ENCODE assay signal across 9 cellular contexts in genomic region chr15:69305204-69305931, GRCh38. TPM values are rescaled to one million over a fixed set of nuclear protein-coding genes. Genes with fewer than 3 reads are reported as not detected.
A peak's percentile ranks its signal among the peaks of the same experiment; 100 is the strongest.
DNase-seq lines count a peak whose midpoint lies in the region; ATAC-seq and TF ChIP-seq lines count a peak whose summit lies in the region.
"Had no signal": no experiment of that assay in that cellular context is flagged by ENCODE, and none has a peak within 500 bp of the region (broad histone marks: within the 10 kb centered on the region; RNA-seq: fewer than 3 reads in every experiment).

No MANE protein-coding gene starts in this region.

- peaks cover 22% of the 10 kb centered on the region for H3K4me1 ChIP-seq in lower lobe of right lung

- peak overlapping the region; percentile 33 for H3K27ac ChIP-seq in lower lobe of right lung

- intact Hi-C loops in lower lobe of right lung (cut with DNase I): no loop called here

- H3K27me3 ChIP-seq in lower lobe of right lung (ENCODE audit: low read depth): no peaks in the 10 kb centered on the region

- H3K4me3 ChIP-seq in cardiac fibroblast (replicated peaks in 1 of 2; ENCODE audit: low read depth in 2 of 2, low read length in 2 of 2) (no peak overlapping the region), lower lobe of right lung (no peak overlapping the region)

- TF ChIP-seq CTCF in cardiac fibroblast (IDR thresholded peaks at IDR 0.05; ENCODE audit: low read depth, low read length): no peak
- no peak for TF ChIP-seq CTCF in lower lobe of right lung (IDR thresholded peaks at IDR 0.05)

- peak; percentile 79 to 80 for ATAC-seq in lower lobe of right lung

- no peaks in the 10 kb centered on the region for H3K9me3 ChIP-seq in lower lobe of right lung

- no peaks in the 10 kb centered on the region for H3K36me3 ChIP-seq in lower lobe of right lung

- peak; percentile 90 for DNase-seq in AG08396 (ENCODE audit: low spot score)
- peak; percentile 36 for DNase-seq in LoVo (ENCODE audit: low spot score)
- DNase-seq in cardiac fibroblast (ENCODE audit: low read depth in 2 of 2): peak; percentile 94 to 97
- DNase-seq in lower lobe of right lung: peak; percentile 74
- no peak for DNase-seq in NCI-H1436 (lab: John Stamatoyannopoulos, UW)
- no peak for DNase-seq in NCI-H2171 (lab: John Stamatoyannopoulos, UW)
- no peak for DNase-seq in GF-D8 (lab: John Stamatoyannopoulos, UW)
- no peak for DNase-seq in stimulated activated CD4-positive, alpha-beta T cell treated with anti-CD3 and anti-CD28 coated beads, Interleukin-2, amount 100 ng/mL, for 24 hours
- DNase-seq: activated naive CD4-positive, alpha-beta T cell treated with anti-CD3 and anti-CD28 coated beads for 36 hours had no signal

RNA-seq across cellular contexts. Expression of gene PAQR5, which starts 6.7 kb away (rescaled TPM):
- 30.6 TPM for total RNA-seq in lower lobe of right lung

Comparison
In these comparisons a context has a peak if more than half of its experiments do, and no peak if none do; other contexts are left out.
1. DNase-seq: peak in AG08396 (single experiment), LoVo (single experiment), cardiac fibroblast (2 of 2) and lower lobe of right lung (single experiment); none in NCI-H1436 (single experiment), NCI-H2171 (single experiment), GF-D8 (single experiment) and stimulated activated CD4-positive, alpha-beta T cell treated with anti-CD3 and anti-CD28 coated beads, Interleukin-2, amount 100 ng/mL, for 24 hours (0 of 2).